In the genomic region with DNA sequence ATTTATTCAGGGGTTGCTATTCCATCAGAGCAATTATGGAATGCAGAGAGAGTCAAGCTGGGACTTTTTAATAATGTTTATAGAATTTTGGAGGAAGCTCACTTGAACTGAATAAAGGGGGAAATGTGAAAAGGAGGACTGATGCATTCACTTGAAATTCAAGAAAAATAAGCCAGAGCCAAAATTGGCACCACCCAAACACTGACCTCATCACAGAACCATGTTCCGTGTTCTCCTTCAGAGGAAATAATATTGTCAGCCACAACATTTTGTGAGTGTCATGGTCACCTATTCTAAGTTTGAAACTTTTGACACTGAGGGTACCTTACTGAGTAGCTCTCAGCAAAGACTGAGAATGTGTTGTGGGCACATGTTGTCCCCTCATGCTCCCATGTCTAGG, we compare ENCODE assay signal across 23 cellular contexts.
DNase-seq lines count a peak whose midpoint lies in the region; ATAC-seq and TF ChIP-seq lines count a peak whose summit lies in the region.
"Had no signal": no experiment of that assay in that cellular context is flagged by ENCODE, and none has a peak within 500 bp of the region (broad histone marks: within the 10 kb centered on the region; RNA-seq: fewer than 3 reads in every experiment).

No MANE protein-coding gene starts in this region.

- POLR2A ChIA-PET in IMR-90 (lab: Charles Lee; ENCODE audit: unreplicated experiment): no interaction called here

- no peaks in the 10 kb centered on the region for H3K4me1 Mint-ChIP-seq in activated CD8-positive, alpha-beta memory T cell treated with anti-CD3 and anti-CD28 coated beads, Interleukin-2, amount 10 ng/mL, durations not matched to agents 7 days and 5 days
- H3K4me1 Mint-ChIP-seq: activated T-helper 17 cell treated with anti-CD3 and anti-CD28 coated beads, Interleukin-2, amount 50 U/mL, for 72 hours; neural progenitor cell had no signal

- H3K36me3 Mint-ChIP-seq in activated CD8-positive, alpha-beta memory T cell treated with anti-CD3 and anti-CD28 coated beads, Interleukin-2, amount 10 ng/mL, durations not matched to agents 7 days and 5 days: no peaks in the 10 kb centered on the region
- H3K36me3 Mint-ChIP-seq: neural progenitor cell had no signal

- no peak overlapping the region for H3K4me3 ChIP-seq in ACC112 (ENCODE audit: low read depth, low read length)
- no peak overlapping the region for H3K4me3 ChIP-seq in IMR-90 (ENCODE audit: insufficient read depth, low read depth, low read length)
- H3K4me3 ChIP-seq in mesendoderm (ENCODE audit: low read length): no peak overlapping the region
- H3K4me3 ChIP-seq: neural progenitor cell, Peyer's patch, right lobe of liver, tibial nerve had no signal

- no peak overlapping the region for H3K27ac Mint-ChIP-seq in activated CD8-positive, alpha-beta memory T cell treated with anti-CD3 and anti-CD28 coated beads, Interleukin-2, amount 10 ng/mL, durations not matched to agents 7 days and 5 days
- H3K27ac Mint-ChIP-seq: activated T-helper 17 cell treated with anti-CD3 and anti-CD28 coated beads, Interleukin-2, amount 50 U/mL, for 72 hours; effector memory CD8-positive, alpha-beta T cell; neural progenitor cell had no signal

- no TSS peak for BruUV-seq in IMR-90 (replicated peaks; lab: Mats Ljungman, UMichigan)

- no peak for TF ChIP-seq RAD21 in IMR-90 (IDR thresholded peaks at IDR 0.05; ENCODE audit: low read length)

- no peak overlapping the region for H3K56ac ChIP-seq in IMR-90 (ENCODE audit: extremely low read depth, insufficient read depth, low read length)
- peak overlapping the region; percentile 25 for H3K56ac ChIP-seq in mesendoderm (ENCODE audit: low read length)

- no peaks in the 10 kb centered on the region for H3K9me3 Mint-ChIP-seq in activated CD8-positive, alpha-beta memory T cell treated with anti-CD3 and anti-CD28 coated beads, Interleukin-2, amount 10 ng/mL, durations not matched to agents 7 days and 5 days (ENCODE audit: low read depth)
- H3K9me3 Mint-ChIP-seq: activated T-helper 17 cell treated with anti-CD3 and anti-CD28 coated beads, Interleukin-2, amount 50 U/mL, for 72 hours; effector memory CD8-positive, alpha-beta T cell; H9; neural progenitor cell had no signal

- ATAC-seq in IMR-90 (ENCODE audit: low read depth): peak; percentile 40
- ATAC-seq in activated CD8-positive, alpha-beta memory T cell treated with anti-CD3 and anti-CD28 coated beads, Interleukin-2, amount 10 ng/mL, durations not matched to agents 7 days and 5 days: no peak
- ATAC-seq in GM21619 (IDR thresholded peaks at IDR 0.05; ENCODE audit: unreplicated experiment): no peak
- ATAC-seq: activated T-helper 17 cell treated with anti-CD3 and anti-CD28 coated beads, Interleukin-2, amount 50 U/mL, for 72 hours; effector memory CD8-positive, alpha-beta T cell; right lobe of liver had no signal

- H3K4me1 ChIP-seq in ACC112 (ENCODE audit: control insufficient read depth, insufficient read depth, low read length, unreplicated experiment): peaks cover 11% of the 10 kb centered on the region
- peaks cover 3% of the 10 kb centered on the region; the same call in 1 of the 2 replicates for H3K4me1 ChIP-seq in IMR-90 (ENCODE audit: control insufficient read depth, insufficient read depth, low read length)
- peaks cover 5% of the 10 kb centered on the region for H3K4me1 ChIP-seq in mesendoderm (ENCODE audit: control insufficient read depth, low read depth, low read length)
- H3K4me1 ChIP-seq: neural progenitor cell, Peyer's patch had no signal

- H4K8ac ChIP-seq in IMR-90 (ENCODE audit: low read depth in 2 of 2, low read length in 2 of 2) (peak overlapping the region in 1 of 2 experiments; percentile 19; a peak in 2 of 4 replicates), mesendoderm (ENCODE audit: low read depth, low read length) (no peak overlapping the region)

- TF ChIP-seq CTCF in IMR-90 (conservative IDR thresholded peaks at IDR 0.05; ENCODE audit: low read depth, low read length): no peak

- H3K4me2 ChIP-seq in IMR-90 (ENCODE audit: low read depth, low read length) (no peak overlapping the region), mesendoderm (ENCODE audit: low read length) (no peak overlapping the region)
- H3K4me2 ChIP-seq: neural progenitor cell had no signal

- no peak overlapping the region for H4K91ac ChIP-seq in IMR-90 (ENCODE audit: insufficient read depth, low read depth, low read length)

- H2AFZ ChIP-seq in ACC112 (ENCODE audit: low read length, unreplicated experiment) (peak overlapping the region; percentile 88), IMR-90 (replicated peaks; ENCODE audit: low read length, poor library complexity) (no peak overlapping the region)
- H2AFZ ChIP-seq: neural progenitor cell had no signal

- H3K14ac ChIP-seq in IMR-90 (replicated peaks; ENCODE audit: low read depth, low read length): no peak overlapping the region; the same call in 1 of the 2 replicates

- H2BK120ac ChIP-seq in IMR-90 (ENCODE audit: low read depth, low read length) (no peak overlapping the region), mesendoderm (ENCODE audit: low read depth, low read length) (no peak overlapping the region)

- H2AK9ac ChIP-seq in IMR-90 (replicated peaks; ENCODE audit: low read depth, low read length, poor library complexity): no peak overlapping the region

- no peaks in the 10 kb centered on the region for H3K27me3 Mint-ChIP-seq in activated CD8-positive, alpha-beta memory T cell treated with anti-CD3 and anti-CD28 coated beads, Interleukin-2, amount 10 ng/mL, durations not matched to agents 7 days and 5 days
- H3K27me3 Mint-ChIP-seq: activated T-helper 17 cell treated with anti-CD3 and anti-CD28 coated beads, Interleukin-2, amount 50 U/mL, for 72 hours; effector memory CD8-positive, alpha-beta T cell had no signal

- H2BK5ac ChIP-seq in IMR-90 (ENCODE audit: low read depth, low read length, poor library complexity, severe bottlenecking) (no peak overlapping the region), mesendoderm (ENCODE audit: low read length) (no peak overlapping the region)

- H2BK15ac ChIP-seq in IMR-90 (ENCODE audit: low read depth, low read length): no peak overlapping the region
- H2BK15ac ChIP-seq in mesendoderm (replicated peaks; ENCODE audit: low read depth): no peak overlapping the region

- peaks cover 3% of the 10 kb centered on the region for H3K9me1 ChIP-seq in IMR-90 (ENCODE audit: insufficient read depth, low read length)

- H3K79me1 ChIP-seq in IMR-90 (ENCODE audit: low read depth in 1 of 2, low read length in 2 of 2): no peaks in the 10 kb centered on the region
- no peaks in the 10 kb centered on the region for H3K79me1 ChIP-seq in mesendoderm (ENCODE audit: low read length)

- CTCF ChIA-PET in IMR-90 (lab: Yijun Ruan, JAX): interaction anchor here (0.8 kb wide), 1 partner anchor 21 kb away, joined by 4 read pairs; no protein-coding TSS in a partner anchor
- CTCF ChIA-PET in activated CD8-positive, alpha-beta memory T cell treated with anti-CD3 and anti-CD28 coated beads, Interleukin-2, amount 10 ng/mL, durations not matched to agents 7 days and 5 days (lab: Charles Lee): no interaction called here

- peak overlapping the region; percentile 6; the same call in 1 of the 2 replicates for H3K23ac ChIP-seq in IMR-90 (ENCODE audit: low read depth, low read length)
- H3K23ac ChIP-seq in mesendoderm (ENCODE audit: low read length): no peak overlapping the region

- H3K27me3 ChIP-seq in ACC112 (ENCODE audit: insufficient read depth, low read length): no peaks in the 10 kb centered on the region
- no peaks in the 10 kb centered on the region; the same call in 1 of the 2 replicates for H3K27me3 ChIP-seq in IMR-90 (ENCODE audit: control insufficient read depth, insufficient read depth, low read length)
- no peaks in the 10 kb centered on the region for H3K27me3 ChIP-seq in mesendoderm (ENCODE audit: insufficient read depth, low read length, poor library complexity)
- H3K27me3 ChIP-seq: neural progenitor cell, Peyer's patch, right lobe of liver, tibial nerve had no signal

- no peak overlapping the region for H3K18ac ChIP-seq in IMR-90 (ENCODE audit: low read depth, low read length)
- no peak overlapping the region for H3K18ac ChIP-seq in mesendoderm (ENCODE audit: low read length)

- dilution Hi-C loops in IMR-90 (cut with HindIII; ENCODE audit: low sequenced_read_pairs, unreplicated experiment): no loop called here

- no peaks in the 10 kb centered on the region for H4K20me1 ChIP-seq in IMR-90 (ENCODE audit: insufficient read depth, low read length)

- DNase-seq in IMR-90: peak; percentile 21
- DNase-seq in dedifferentiated amniotic fluid mesenchymal stem cell (ENCODE audit: extremely low spot score): peak; percentile 51
- no peak for DNase-seq in mesendoderm
- no peak for DNase-seq in activated CD8-positive, alpha-beta memory T cell treated with anti-CD3 and anti-CD28 coated beads, Interleukin-2, amount 10 ng/mL, durations not matched to agents 7 days and 5 days
- DNase-seq in NCI-H1105 treated with DMSO at 0.1 percent for 48 hours (lab: John Stamatoyannopoulos, UW): no peak
- no peak for DNase-seq in NCI-H1417 treated with DMSO at 0.1 percent for 48 hours (lab: John Stamatoyannopoulos, UW)
- DNase-seq: ACHN; effector memory CD8-positive, alpha-beta T cell; H9; mesenchymal stem cell; NCI-H2029 treated with DMSO at 0.1 percent for 48 hours; NCI-H526 treated with DMSO at 0.1 percent for 48 hours; Peyer's patch; right lobe of liver; stimulated activated CD4-positive, alpha-beta T cell treated with anti-CD3 and anti-CD28 coated beads, Interleukin-2, amount 100 ng/mL, for 48 hours; stimulated activated CD8-positive, alpha-beta memory T cell treated with anti-CD3 and anti-CD28 coated beads, Interleukin-4, amount 100 ng/mL, for 48 hours; SW 1271 had no signal

- H3K4ac ChIP-seq in IMR-90 (ENCODE audit: low read depth, low read length): 0 out of 2 replicates have a peak overlapping the region, but pooled peaks have one; percentile 4
- no peak overlapping the region for H3K4ac ChIP-seq in mesendoderm (ENCODE audit: low read depth, low read length)

- H3K36me3 ChIP-seq in ACC112 (ENCODE audit: insufficient read depth, low read length) (no peaks in the 10 kb centered on the region), IMR-90 (ENCODE audit: control insufficient read depth, insufficient read depth, low read length) (no peaks in the 10 kb centered on the region), mesendoderm (ENCODE audit: control insufficient read depth, insufficient read depth, low read length) (no peaks in the 10 kb centered on the region)
- H3K36me3 ChIP-seq: neural progenitor cell, right lobe of liver had no signal

- H2BK20ac ChIP-seq in IMR-90 (ENCODE audit: low read depth, low read length): no peak overlapping the region

- no peak for TF ChIP-seq POLR2A in IMR-90 (IDR thresholded peaks at IDR 0.05; ENCODE audit: low read depth, low read length)

- H3K9me3 ChIP-seq in IMR-90 (ENCODE audit: control insufficient read depth, insufficient read depth, low read length): no peaks in the 10 kb centered on the region
- H3K9me3 ChIP-seq: Peyer's patch, right lobe of liver, tibial nerve had no signal

- peak overlapping the region; percentile 23; the same call in 1 of the 2 replicates for H3K27ac ChIP-seq in ACC112 (ENCODE audit: low read depth, low read length)
- H3K27ac ChIP-seq in IMR-90 (ENCODE audit: insufficient read depth, low read length): no peak overlapping the region
- H3K27ac ChIP-seq in mesendoderm (ENCODE audit: low read depth, low read length): no peak overlapping the region
- H3K27ac ChIP-seq: neural progenitor cell, right lobe of liver, VCaP had no signal

- intact Hi-C loops in IMR-90 (cut with micrococcal nuclease): no loop called here

- H2AK5ac ChIP-seq in IMR-90 (ENCODE audit: low read depth, low read length) (no peak overlapping the region; the same call in 1 of the 2 replicates), mesendoderm (ENCODE audit: low read length) (no peak overlapping the region)

- no CpG with 5 or more reads among the region's 1 CpG for WGBS in IMR-90 (ENCODE audit: extremely low coverage in 2 of 2, insufficient read length in 1 of 2), 2 experiments
- no CpG with 5 or more reads among the region's 1 CpG for WGBS in mesendoderm (ENCODE audit: extremely low coverage, insufficient coverage, low lambda C conversion rate)

- in situ Hi-C loops in IMR-90 (cut with MboI; ENCODE audit: low sequenced_read_pairs): no loop called here

- no peak overlapping the region for H4K5ac ChIP-seq in IMR-90 (ENCODE audit: low read depth, low read length)
- H4K5ac ChIP-seq in mesendoderm (ENCODE audit: low read length): no peak overlapping the region

- H3K9ac ChIP-seq in IMR-90 (ENCODE audit: low read depth, low read length) (no peak overlapping the region), mesendoderm (ENCODE audit: low read length) (no peak overlapping the region)
- H3K9ac ChIP-seq: neural progenitor cell had no signal

- H3K79me2 ChIP-seq in ACC112 (ENCODE audit: control insufficient read depth, insufficient read depth, low read length, unreplicated experiment) (no peaks in the 10 kb centered on the region), mesendoderm (ENCODE audit: control insufficient read depth, insufficient read depth, low read length) (no peaks in the 10 kb centered on the region)

- no peak overlapping the region for H3K4me3 Mint-ChIP-seq in activated CD8-positive, alpha-beta memory T cell treated with anti-CD3 and anti-CD28 coated beads, Interleukin-2, amount 10 ng/mL, durations not matched to agents 7 days and 5 days
- H3K4me3 Mint-ChIP-seq: activated T-helper 17 cell treated with anti-CD3 and anti-CD28 coated beads, Interleukin-2, amount 50 U/mL, for 72 hours; effector memory CD8-positive, alpha-beta T cell; H9; neural progenitor cell had no signal

Comparison
In these comparisons a context has a peak if more than half of its experiments do, and no peak if none do; other contexts are left out.
1. DNase-seq: peak in IMR-90 (single experiment) and dedifferentiated amniotic fluid mesenchymal stem cell (single experiment); none in mesendoderm (single experiment), activated CD8-positive, alpha-beta memory T cell treated with anti-CD3 and anti-CD28 coated beads, Interleukin-2, amount 10 ng/mL, durations not matched to agents 7 days and 5 days (single experiment), NCI-H1105 treated with DMSO at 0.1 percent for 48 hours (single experiment) and NCI-H1417 treated with DMSO at 0.1 percent for 48 hours (single experiment).